Comparison of ENCODE assay signal across 14 cellular contexts in the genomic region with DNA sequence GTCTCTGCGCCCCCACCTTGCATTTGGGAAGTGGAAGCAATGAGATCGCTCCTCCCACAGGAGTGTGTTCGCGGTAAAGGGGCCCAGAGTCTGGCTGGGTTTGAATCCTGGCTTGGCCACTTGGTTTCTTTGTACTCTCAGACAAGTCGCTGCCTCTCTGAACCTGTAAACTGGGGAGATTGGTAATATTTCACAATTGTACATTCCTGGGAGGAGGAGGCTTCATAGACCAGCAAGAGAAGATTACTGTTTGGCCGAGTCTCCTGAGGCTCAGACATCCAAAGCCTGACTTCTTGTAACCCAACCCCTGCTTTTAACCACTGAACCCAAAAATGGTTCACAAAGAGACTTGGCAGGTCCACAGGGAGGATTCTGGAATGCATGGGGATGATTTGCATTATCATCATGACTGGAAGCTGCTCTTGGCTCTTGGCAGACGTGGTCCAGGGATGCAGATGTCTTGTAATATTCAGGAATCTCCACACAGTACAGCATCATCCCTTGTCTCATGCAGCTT. TPM values are rescaled to one million over a fixed set of nuclear protein-coding genes. Genes with fewer than 3 reads are reported as not detected.
DNase-seq lines count a peak whose midpoint lies in the region; ATAC-seq, FAIRE-seq and TF ChIP-seq lines count a peak whose summit lies in the region.
"Had no signal": no experiment of that assay in that cellular context is flagged by ENCODE, and none has a peak within 500 bp of the region (broad histone marks: within the 10 kb centered on the region; RNA-seq: fewer than 3 reads in every experiment).

No MANE protein-coding gene starts in this region.

- POLR2A ChIA-PET in A549 (lab: Yijun Ruan, JAX) = interaction anchor here (1.7 kb wide), 1 partner anchor 29 kb away, joined by 4 read pairs; a partner anchor contains a TSS

- H3K36me3 Mint-ChIP-seq in activated CD4-positive, alpha-beta T cell treated with anti-CD3 and anti-CD28 coated beads, Interleukin-2, amount 10 ng/mL, durations not matched to agents 24 days and 14 days (ENCODE audit: low read depth) = peaks cover 5% of the 10 kb centered on the region
- H3K36me3 Mint-ChIP-seq in endodermal cell (ENCODE audit: low read depth) = peaks cover 10% of the 10 kb centered on the region

- no peak for TF ChIP-seq RAD21 in A549 (conservative IDR thresholded peaks at IDR 0.05 in 1 of 2, IDR thresholded peaks at IDR 0.05 in 1 of 2)

- no peak overlapping the region for H3K4me3 ChIP-seq in A549
- H3K4me3 ChIP-seq in HFF-Myc (replicated peaks; ENCODE audit: low read depth, low read length) = no peak overlapping the region
- no peak overlapping the region for H3K4me3 ChIP-seq in bronchial epithelial cell (ENCODE audit: low read depth, low read length)
- no peak overlapping the region for H3K4me3 ChIP-seq in lung
- no peak overlapping the region for H3K4me3 ChIP-seq in endodermal cell (ENCODE audit: low read length)

- H3K36me3 ChIP-seq in bronchial epithelial cell (ENCODE audit: control insufficient read depth, insufficient read depth, low read length) = peaks cover 5% of the 10 kb centered on the region
- peaks cover 5 to 15% of the 10 kb centered on the region in 2 donors for H3K36me3 ChIP-seq in lung (ENCODE audit: control insufficient read depth in 2 of 2, insufficient read depth in 2 of 2, low read length in 2 of 2)
- H3K36me3 ChIP-seq in endodermal cell (ENCODE audit: control insufficient read depth, insufficient read depth, low read length) = peaks cover 5% of the 10 kb centered on the region

- TF ChIP-seq EP300 in A549 (IDR thresholded peaks at IDR 0.05) = no peak

- H3K9ac ChIP-seq in endodermal cell (ENCODE audit: extremely low read depth, low read length, poor library complexity, severe bottlenecking) = no peak overlapping the region

- H3K4me2 ChIP-seq in A549 = peak overlapping the region; percentile 19; the same call in 2 of the 3 replicates

- no peak for TF ChIP-seq POLR2A in A549 (IDR thresholded peaks at IDR 0.05; ENCODE audit: low read length)

- H3K27me3 ChIP-seq in bronchial epithelial cell (ENCODE audit: control insufficient read depth, insufficient read depth, low read length) = no peaks in the 10 kb centered on the region
- H3K27me3 ChIP-seq in lung (ENCODE audit: control insufficient read depth, insufficient read depth) = no peaks in the 10 kb centered on the region
- H3K27me3 ChIP-seq in endodermal cell (ENCODE audit: control insufficient read depth, insufficient read depth, low read length, poor library complexity, severe bottlenecking) = no peaks in the 10 kb centered on the region

- H3K4me1 Mint-ChIP-seq in activated CD4-positive, alpha-beta T cell treated with anti-CD3 and anti-CD28 coated beads, Interleukin-2, amount 10 ng/mL, durations not matched to agents 24 days and 14 days = peaks cover 3% of the 10 kb centered on the region
- peaks cover 2% of the 10 kb centered on the region for H3K4me1 Mint-ChIP-seq in endodermal cell

- FAIRE-seq in A549 (lab: Jason Lieb, UNC) = peak; percentile 51
- FAIRE-seq in bronchial epithelial cell (lab: Jason Lieb, UNC) = no peak
- FAIRE-seq: H54 had no signal

- H3K27me3 Mint-ChIP-seq in activated CD4-positive, alpha-beta T cell treated with anti-CD3 and anti-CD28 coated beads, Interleukin-2, amount 10 ng/mL, durations not matched to agents 24 days and 14 days = no peaks in the 10 kb centered on the region
- H3K27me3 Mint-ChIP-seq in endodermal cell (ENCODE audit: insufficient read depth) = peaks cover 2% of the 10 kb centered on the region
- H3K27me3 Mint-ChIP-seq: effector memory CD8-positive, alpha-beta T cell had no signal

- intact Hi-C loops in activated CD4-positive, alpha-beta T cell treated with anti-CD3 and anti-CD28 coated beads, Interleukin-2, amount 10 ng/mL, durations not matched to agents 24 days and 14 days (cut with micrococcal nuclease) = no loop called here

- WGBS in A549 (ENCODE audit: missing lambda C conversion rate) = 58% methylated on average over 7 of the region's 7 CpGs
- WGBS in lung, 2 donors = 72 to 74% methylated on average over 7 of the region's 7 CpGs
- WGBS in endodermal cell (ENCODE audit: insufficient coverage in 1 of 2, insufficient read length in 1 of 2), 2 experiments = 76 to 80% methylated on average over 7 of the region's 7 CpGs

- H3K27ac Mint-ChIP-seq in activated CD4-positive, alpha-beta T cell treated with anti-CD3 and anti-CD28 coated beads, Interleukin-2, amount 10 ng/mL, durations not matched to agents 24 days and 14 days = no peak overlapping the region
- H3K27ac Mint-ChIP-seq in endodermal cell = no peak overlapping the region
- H3K27ac Mint-ChIP-seq: effector memory CD8-positive, alpha-beta T cell had no signal

- peak overlapping the region; percentile 27 to 70; a peak in 5 of 6 replicates for H3K27ac ChIP-seq in A549
- H3K27ac ChIP-seq in lung (ENCODE audit: low read depth in 1 of 2, low read length in 1 of 2) = no peak overlapping the region
- no peak overlapping the region for H3K27ac ChIP-seq in endodermal cell (ENCODE audit: low read depth, low read length)

- ATAC-seq in A549 (peak; percentile 47 to 69; a peak in 3 of 6 replicates), lung (ENCODE audit: insufficient read depth, low FRiP score) (peak; percentile 22)
- ATAC-seq: effector memory CD8-positive, alpha-beta T cell; left colon had no signal

- CTCF ChIA-PET in A549 (lab: Yijun Ruan, JAX) = interaction anchor here (0.7 to 28.2 kb wide), 5 partner anchors 11 to 232 kb away, joined by 3 to 1222 read pairs (median 6); a partner anchor contains a TSS

- TF ChIP-seq CTCF in A549 (IDR thresholded peaks at IDR 0.05) (no peak), HFF-Myc (IDR thresholded peaks at IDR 0.05; ENCODE audit: low read depth, low read length, missing control alignments) (no peak), bronchial epithelial cell (IDR thresholded peaks at IDR 0.05; ENCODE audit: insufficient read depth, low read length, severe bottlenecking) (no peak), lung (IDR thresholded peaks at IDR 0.05; ENCODE audit: control extremely low read depth, extremely low read depth) (no peak), endodermal cell (conservative IDR thresholded peaks at IDR 0.05) (no peak)

- H3K9me3 ChIP-seq in A549 (no peaks in the 10 kb centered on the region), lung (ENCODE audit: control insufficient read depth in 2 of 2, insufficient read depth in 1 of 2, low read length in 1 of 2) (no peaks in the 10 kb centered on the region), endodermal cell (ENCODE audit: control insufficient read depth, low read length) (no peaks in the 10 kb centered on the region)

- peaks cover 26% of the 10 kb centered on the region for H3K4me1 ChIP-seq in A549
- H3K4me1 ChIP-seq in lung (ENCODE audit: control insufficient read depth in 2 of 2, insufficient read depth in 2 of 2, low read length in 2 of 2) = peaks cover 0 to 10% of the 10 kb centered on the region in 2 donors
- H3K4me1 ChIP-seq in endodermal cell (ENCODE audit: control insufficient read depth, insufficient read depth, low read length) = no peaks in the 10 kb centered on the region

- H3K4me3 Mint-ChIP-seq in activated CD4-positive, alpha-beta T cell treated with anti-CD3 and anti-CD28 coated beads, Interleukin-2, amount 10 ng/mL, durations not matched to agents 24 days and 14 days = no peak overlapping the region
- no peak overlapping the region for H3K4me3 Mint-ChIP-seq in endodermal cell
- H3K4me3 Mint-ChIP-seq: effector memory CD8-positive, alpha-beta T cell had no signal

- no peaks in the 10 kb centered on the region for H3K9me3 Mint-ChIP-seq in activated CD4-positive, alpha-beta T cell treated with anti-CD3 and anti-CD28 coated beads, Interleukin-2, amount 10 ng/mL, durations not matched to agents 24 days and 14 days
- no peaks in the 10 kb centered on the region for H3K9me3 Mint-ChIP-seq in endodermal cell
- H3K9me3 Mint-ChIP-seq: effector memory CD8-positive, alpha-beta T cell had no signal

- peak in 1 of 2 experiments; percentile 86 for DNase-seq in A549 (ENCODE audit: low read depth in 1 of 2, low spot score in 1 of 2)
- DNase-seq in HFF-Myc (ENCODE audit: extremely low read depth, low read depth) = peak; percentile 56
- peak; percentile 66 for DNase-seq in bronchial epithelial cell (ENCODE audit: low read depth)
- no peak for DNase-seq in lung (ENCODE audit: low spot score)
- DNase-seq in activated CD4-positive, alpha-beta T cell treated with anti-CD3 and anti-CD28 coated beads, Interleukin-2, amount 10 ng/mL, durations not matched to agents 24 days and 14 days = no peak
- DNase-seq in inferior parietal cortex (ENCODE audit: extremely low spot score) = no peak
- DNase-seq in endodermal cell = no peak
- DNase-seq in central memory CD4-positive, alpha-beta T cell = no peak
- DNase-seq: activated gamma-delta T cell treated with Interleukin-2 at 50 U/mL for 16 hours; effector memory CD8-positive, alpha-beta T cell; GF-D8; left colon; NCI-H1436 had no signal

RNA-seq across cellular contexts. Expression of a gene that starts 13.6 kb away (rescaled TPM):
- polyA plus RNA-seq in A549 (2011; rRNA removed) (62.8 and 66.2 TPM in 2 replicates), A549 (2017; fragmentation: RNase III; extraction: RNeasy Plus Mini Kit Qiagen cat#74134 plus additional on column Dnase treatment) (70.0 to 72.9 TPM (median 71.0 TPM) in 3 replicates), lung (10 to 100 TPM; 71.9 to 86.6 TPM)
- polyA plus RNA-seq in A549 (2012; cell fraction: cytosol; rRNA removed) = 192 and 270 TPM in 2 replicates
- 380 and 588 TPM in 2 replicates for polyA plus RNA-seq in A549 (2012; cell fraction: nucleus; rRNA removed)
- polyA minus RNA-seq in A549 (2011; rRNA and poly(A)+ RNA removed) = 65.2 and 89.1 TPM in 2 replicates
- total RNA-seq in bronchial epithelial cell (60.3 and 90.6 TPM in 2 replicates), lung (10 to 100 TPM; 71.6 to 86.8 TPM), endodermal cell (100 to 1,000 TPM; 142 to 155 TPM)
- 101 and 107 TPM in 2 replicates for total RNA-seq in activated CD4-positive, alpha-beta T cell treated with anti-CD3 and anti-CD28 coated beads, Interleukin-2, amount 10 ng/mL, durations not matched to agents 24 days and 14 days
- 94.4 TPM for polyA plus RNA-seq in endodermal cell (2013, experiment 1 of 2)
- polyA plus RNA-seq in endodermal cell (2013, experiment 2 of 2) = 83.3 TPM

RNA-seq across cellular contexts. Expression of a gene that starts 14.0 kb away (rescaled TPM):
- polyA plus RNA-seq in A549 (2011; rRNA removed) = 14.7 and 16.4 TPM in 2 replicates
- 23.9 and 34.0 TPM in 2 replicates for polyA plus RNA-seq in A549 (2012; cell fraction: cytosol; rRNA removed)
- 75.2 and 82.8 TPM in 2 replicates for polyA plus RNA-seq in A549 (2012; cell fraction: nucleus; rRNA removed)
- 18.4 to 20.2 TPM (median 18.8 TPM) in 3 replicates for polyA plus RNA-seq in A549 (2017; fragmentation: RNase III; extraction: RNeasy Plus Mini Kit Qiagen cat#74134 plus additional on column Dnase treatment)
- 10.6 and 13.3 TPM in 2 replicates for polyA minus RNA-seq in A549 (2011; rRNA and poly(A)+ RNA removed)
- 5.8 and 9.9 TPM in 2 replicates for total RNA-seq in bronchial epithelial cell
- total RNA-seq in lung = 10 to 100 TPM; 16.1 to 23.9 TPM
- 10 to 100 TPM; 10.8 to 14.4 TPM for polyA plus RNA-seq in lung
- 20.8 and 21.4 TPM in 2 replicates for total RNA-seq in activated CD4-positive, alpha-beta T cell treated with anti-CD3 and anti-CD28 coated beads, Interleukin-2, amount 10 ng/mL, durations not matched to agents 24 days and 14 days
- 10 to 100 TPM; 19.8 to 33.7 TPM for total RNA-seq in endodermal cell
- polyA plus RNA-seq in endodermal cell (2013, experiment 1 of 2) = 28.9 TPM
- 25.7 TPM for polyA plus RNA-seq in endodermal cell (2013, experiment 2 of 2)

RNA-seq across cellular contexts. Expression of a gene that starts 28.5 kb away (rescaled TPM):
- polyA plus RNA-seq in A549 (2011; rRNA removed) (302 and 306 TPM in 2 replicates), A549 (2017; fragmentation: RNase III; extraction: RNeasy Plus Mini Kit Qiagen cat#74134 plus additional on column Dnase treatment) (184 to 200 TPM (median 189 TPM) in 3 replicates), lung (100 to 1,000 TPM in 1 of 2 donors, 10 to 100 TPM in 1; 97.0 to 116 TPM)
- 195 and 237 TPM in 2 replicates for polyA plus RNA-seq in A549 (2012; cell fraction: cytosol; rRNA removed)
- 457 and 532 TPM in 2 replicates for polyA plus RNA-seq in A549 (2012; cell fraction: nucleus; rRNA removed)
- polyA minus RNA-seq in A549 (2011; rRNA and poly(A)+ RNA removed) = 366 and 376 TPM in 2 replicates
- total RNA-seq in bronchial epithelial cell (236 and 266 TPM in 2 replicates), lung (100 to 1,000 TPM in 1 of 2 donors, 10 to 100 TPM in 1; 38.2 to 216 TPM), endodermal cell (10 to 100 TPM; 77.6 to 78.1 TPM)
- total RNA-seq in activated CD4-positive, alpha-beta T cell treated with anti-CD3 and anti-CD28 coated beads, Interleukin-2, amount 10 ng/mL, durations not matched to agents 24 days and 14 days = 220 and 224 TPM in 2 replicates
- 81.2 TPM for polyA plus RNA-seq in endodermal cell (2013, experiment 1 of 2)
- polyA plus RNA-seq in endodermal cell (2013, experiment 2 of 2) = 60.6 TPM

RNA-seq across cellular contexts. Expression of a gene that starts 43.0 kb away (rescaled TPM):
- polyA plus RNA-seq in A549 (2011; rRNA removed) (8.3 and 10.4 TPM in 2 replicates), A549 (2017; fragmentation: RNase III; extraction: RNeasy Plus Mini Kit Qiagen cat#74134 plus additional on column Dnase treatment) (21.7 to 25.8 TPM (median 24.6 TPM) in 3 replicates), lung (10 to 100 TPM; 35.5 to 38.1 TPM)
- polyA plus RNA-seq in A549 (2012; cell fraction: cytosol; rRNA removed) = 20.7 and 21.5 TPM in 2 replicates
- 43.5 and 59.2 TPM in 2 replicates for polyA plus RNA-seq in A549 (2012; cell fraction: nucleus; rRNA removed)
- 22.8 and 23.8 TPM in 2 replicates for polyA minus RNA-seq in A549 (2011; rRNA and poly(A)+ RNA removed)
- total RNA-seq in bronchial epithelial cell (18.8 and 24.5 TPM in 2 replicates), lung (10 to 100 TPM; 52.1 to 56.2 TPM), endodermal cell (10 to 100 TPM; 80.5 to 90.8 TPM)
- total RNA-seq in activated CD4-positive, alpha-beta T cell treated with anti-CD3 and anti-CD28 coated beads, Interleukin-2, amount 10 ng/mL, durations not matched to agents 24 days and 14 days = 89.1 and 90.5 TPM in 2 replicates
- 29.2 TPM for polyA plus RNA-seq in endodermal cell (2013, experiment 1 of 2)
- 30.6 TPM for polyA plus RNA-seq in endodermal cell (2013, experiment 2 of 2)

Comparison
In these comparisons a context has a peak if more than half of its experiments do, and no peak if none do; other contexts are left out.
1. DNase-seq: peak in HFF-Myc (single experiment) and bronchial epithelial cell (single experiment); none in lung (single experiment), activated CD4-positive, alpha-beta T cell treated with anti-CD3 and anti-CD28 coated beads, Interleukin-2, amount 10 ng/mL, durations not matched to agents 24 days and 14 days (single experiment), inferior parietal cortex (single experiment), endodermal cell (single experiment) and central memory CD4-positive, alpha-beta T cell (single experiment).
2. H3K27ac ChIP-seq: peak in A549 (2 of 2); none in lung (0 of 2) and endodermal cell (single experiment).